8 cellular contexts compared by ENCODE assay signal in the genomic region with DNA sequence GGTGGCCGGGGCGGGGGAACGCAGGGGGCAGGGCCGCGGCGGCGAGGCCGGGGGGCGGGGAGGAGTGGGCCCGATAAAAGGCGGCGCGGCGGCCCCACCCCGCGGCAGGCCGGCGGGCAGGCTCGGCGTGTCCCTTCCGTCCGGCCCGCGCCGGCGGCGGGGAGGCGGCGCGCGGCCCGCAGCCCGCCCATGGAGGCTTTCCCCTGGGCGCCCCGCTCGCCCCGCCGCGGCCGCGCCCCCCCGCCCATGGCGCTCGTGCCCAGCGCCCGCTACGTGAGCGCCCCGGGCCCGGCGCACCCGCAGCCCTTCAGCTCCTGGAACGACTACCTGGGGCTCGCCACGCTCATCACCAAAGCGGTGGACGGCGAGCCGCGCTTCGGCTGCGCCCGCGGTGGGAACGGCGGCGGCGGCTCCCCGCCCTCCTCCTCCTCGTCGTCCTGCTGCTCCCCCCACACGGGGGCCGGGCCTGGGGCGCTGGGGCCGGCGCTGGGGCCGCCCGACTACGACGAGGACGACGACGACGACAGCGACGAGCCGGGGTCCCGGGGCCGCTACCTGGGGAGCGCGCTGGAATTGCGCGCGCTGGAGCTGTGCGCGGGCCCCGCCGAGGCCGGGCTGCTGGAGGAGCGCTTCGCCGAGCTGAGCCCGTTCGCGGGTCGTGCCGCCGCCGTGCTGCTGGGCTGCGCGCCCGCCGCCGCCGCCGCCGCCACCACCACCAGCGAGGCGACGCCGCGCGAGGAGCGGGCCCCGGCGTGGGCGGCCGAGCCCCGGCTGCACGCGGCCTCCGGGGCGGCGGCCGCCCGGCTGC. TPM values are rescaled to one million over a fixed set of nuclear protein-coding genes. Genes with fewer than 3 reads are reported as not detected.
DNase-seq lines count a peak whose midpoint lies in the region; ATAC-seq, FAIRE-seq and TF ChIP-seq lines count a peak whose summit lies in the region.

A gene with protein sequence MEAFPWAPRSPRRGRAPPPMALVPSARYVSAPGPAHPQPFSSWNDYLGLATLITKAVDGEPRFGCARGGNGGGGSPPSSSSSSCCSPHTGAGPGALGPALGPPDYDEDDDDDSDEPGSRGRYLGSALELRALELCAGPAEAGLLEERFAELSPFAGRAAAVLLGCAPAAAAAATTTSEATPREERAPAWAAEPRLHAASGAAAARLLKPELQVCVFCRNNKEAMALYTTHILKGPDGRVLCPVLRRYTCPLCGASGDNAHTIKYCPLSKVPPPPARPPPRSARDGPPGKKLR (plus strand): TSS at position 102 of the 808 bp plus-strand sequence. CDS start 88 bp downstream, at position 190.

- TF ChIP-seq CTCF in adrenal gland (IDR thresholded peaks at IDR 0.05) (no peak), D721Med (IDR thresholded peaks at IDR 0.05; ENCODE audit: insufficient read depth, missing control alignments) (no peak)

- WGBS in adrenal gland, 4 donors: 1 to 2% (median 1%) methylated on average over 36 to 135 of the region's 136 CpGs; no CpG with 5 or more reads in 1 of the 4 donors

- H3K4me1 ChIP-seq in adrenal gland (replicated peaks in 1 of 2): peaks cover 13 to 15% of the 10 kb centered on the region in 2 donors

- FAIRE-seq in D721Med (lab: Jason Lieb, UNC): no peak

- DNase-seq in HEK293T (ENCODE audit: extremely low spot score) (peak; percentile 54), NCI-H2227 treated with DMSO at 0.1 percent for 48 hours (lab: John Stamatoyannopoulos, UW) (peak; percentile 93), adrenal gland (peak in 2 of 7 donors; percentile 41 to 44), iPS-NIHi11 (ENCODE audit: low spot score) (peak; percentile 59), pons (ENCODE audit: low spot score) (no peak), D721Med (ENCODE audit: insufficient read length, low spot score) (no peak)
- DNase-seq in stimulated activated CD4-positive, alpha-beta T cell treated with anti-CD3 and anti-CD28 coated beads, Interleukin-2, amount 100 ng/mL, for 24 hours: peak; percentile 20 to 45

- H3K27ac ChIP-seq in adrenal gland: peak within 1 kb of the TSS in 4 of 5 donors; percentile 47 to 88 (median 70)

- POLR2A ChIA-PET in HEK293T (lab: Yijun Ruan, JAX): interaction anchor here (0.7 kb wide), 1 partner anchor 10 kb away, joined by 3 read pairs; no protein-coding TSS in a partner anchor

- intact Hi-C loops in adrenal gland (cut with DNase I): loop anchor here in 1 of 2 donors (5.0 to 10.0 kb wide), 2 partner anchors 37 to 465 kb away; no protein-coding TSS in a partner anchor

- H3K27me3 ChIP-seq in adrenal gland: no peaks in the 10 kb centered on the region

- CTCF ChIA-PET in HEK293T (lab: Yijun Ruan, JAX): no interaction called here

- H3K9me3 ChIP-seq in adrenal gland (replicated peaks in 1 of 3): no peaks in the 10 kb centered on the region

- H3K36me3 ChIP-seq in adrenal gland (replicated peaks in 1 of 2): peaks cover 0 to 16% of the 10 kb centered on the region in 2 donors

- peak; percentile 38 to 89 for TF ChIP-seq POLR2A in adrenal gland (IDR thresholded peaks at IDR 0.05)

- H3K4me3 ChIP-seq in adrenal gland: peak within 1 kb of the TSS in 2 of 4 donors; percentile 34 to 71

- peak; percentile 14 for ATAC-seq in GM18861 (IDR thresholded peaks at IDR 0.05; ENCODE audit: unreplicated experiment)

TF ChIP-seq in HEK293T, 16 proteins besides CTCF, POLR2A, EP300 and RAD21:
- no peak for TF ChIP-seq NFRKB (IDR thresholded peaks at IDR 0.05)
- TF ChIP-seq CTBP1 (IDR thresholded peaks at IDR 0.05; ENCODE audit: borderline replicate concordance): no peak
- TF ChIP-seq L3MBTL2 (conservative IDR thresholded peaks at IDR 0.05): no peak
- TF ChIP-seq SP1 (IDR thresholded peaks at IDR 0.05): no peak
- TF ChIP-seq PKNOX1 (IDR thresholded peaks at IDR 0.05): no peak
- TF ChIP-seq ARNT (IDR thresholded peaks at IDR 0.05): no peak
- no peak for TF ChIP-seq HDGF (IDR thresholded peaks at IDR 0.05; ENCODE audit: borderline replicate concordance)
- TF ChIP-seq LEF1 (IDR thresholded peaks at IDR 0.05; ENCODE audit: borderline replicate concordance): no peak
- no peak for TF ChIP-seq TARDBP (IDR thresholded peaks at IDR 0.05)
- TF ChIP-seq FOXA1 (IDR thresholded peaks at IDR 0.05): no peak
- TF ChIP-seq ZNF384 (IDR thresholded peaks at IDR 0.05): no peak
- no peak for TF ChIP-seq FOXK2 (IDR thresholded peaks at IDR 0.05)
- TF ChIP-seq ELF4 (IDR thresholded peaks at IDR 0.05): no peak

RNA-seq across cellular contexts. Expression of the gene that starts here (rescaled TPM):
- total RNA-seq in adrenal gland: 10 to 100 TPM in 4 of 8 donors, 1 to 10 TPM in 4; 4.6 to 38.9 (median 9.4) TPM
- 10 to 100 TPM in 1 of 3 donors, 1 to 10 TPM in 2; 2.8 to 31.7 (median 5.1) TPM for polyA plus RNA-seq in adrenal gland

Comparison
In these comparisons a context has a peak if more than half of its experiments do, and no peak if none do; other contexts are left out.
1. DNase-seq: peak in HEK293T (single experiment), NCI-H2227 treated with DMSO at 0.1 percent for 48 hours (single experiment), iPS-NIHi11 (single experiment) and stimulated activated CD4-positive, alpha-beta T cell treated with anti-CD3 and anti-CD28 coated beads, Interleukin-2, amount 100 ng/mL, for 24 hours (2 of 2); none in pons (single experiment) and D721Med (single experiment).